In the genomic region with DNA sequence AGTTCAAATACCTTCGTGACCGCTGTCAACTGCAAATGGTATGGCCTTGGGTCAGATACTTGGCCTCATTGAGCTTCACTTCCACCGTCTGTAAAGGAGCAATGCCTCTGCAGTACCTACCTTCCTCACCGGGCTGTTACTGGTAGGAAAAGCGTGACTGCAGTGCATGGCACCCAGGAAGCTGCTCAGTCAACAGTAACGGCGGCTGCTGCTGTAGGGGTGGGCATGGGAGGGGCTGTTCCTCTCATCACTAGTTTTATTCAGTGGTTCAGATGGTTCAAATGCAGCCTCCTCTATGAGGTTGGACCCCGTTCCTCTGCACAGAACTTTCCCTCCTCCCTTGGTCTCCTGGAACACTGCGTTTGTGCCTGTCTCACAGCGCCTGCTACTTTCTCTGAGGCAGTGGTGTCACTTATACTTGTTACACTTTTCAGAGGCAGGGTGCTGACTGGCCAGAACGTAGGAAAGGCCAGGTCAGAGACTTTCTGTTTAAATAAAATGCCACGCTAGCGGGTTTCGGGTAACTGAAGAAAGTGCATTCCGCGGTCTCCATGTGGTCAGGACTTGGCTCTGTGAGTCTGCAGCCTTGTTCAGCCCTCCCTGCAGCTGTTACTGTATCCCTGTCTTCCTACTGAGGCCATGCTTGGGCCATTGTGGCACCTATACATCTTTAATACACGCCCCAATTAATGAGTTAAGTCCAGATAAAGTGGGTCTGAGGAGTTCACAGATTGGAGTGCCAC, we compare ENCODE assay signal across 23 cellular contexts.
DNase-seq lines count a peak whose midpoint lies in the region; ATAC-seq and TF ChIP-seq lines count a peak whose summit lies in the region.
"Had no signal": no experiment of that assay in that cellular context is flagged by ENCODE, and none has a peak within 500 bp of the region (broad histone marks: within the 10 kb centered on the region; RNA-seq: fewer than 3 reads in every experiment).

No MANE protein-coding gene starts in this region.

- H3K27me3 Mint-ChIP-seq in brain: no peaks in the 10 kb centered on the region
- H3K27me3 Mint-ChIP-seq: activated naive CD8-positive, alpha-beta T cell treated with anti-CD3 and anti-CD28 coated beads for 36 hours had no signal

- no peak overlapping the region for H3K4me3 Mint-ChIP-seq in brain
- H3K4me3 Mint-ChIP-seq: activated naive CD8-positive, alpha-beta T cell treated with anti-CD3 and anti-CD28 coated beads for 36 hours; stimulated activated effector memory CD8-positive, alpha-beta T cell treated with anti-CD3 and anti-CD28 coated beads, Interleukin-12 subunit alpha, Interleukin-12 subunit beta, amount 100 ng/mL, for 72 hours; WTC11 had no signal

- peak; percentile 36 for DNase-seq in NCI-H82 (lab: John Stamatoyannopoulos, UW)
- no peak for DNase-seq in NCI-H82 treated with DMSO at 0.1 percent for 48 hours (lab: John Stamatoyannopoulos, UW; ENCODE audit: unreplicated experiment)
- peak; percentile 62 for DNase-seq in mesenteric fat pad (ENCODE audit: low spot score)
- DNase-seq in NCI-H2171 treated with DMSO at 0.1 percent for 48 hours (lab: John Stamatoyannopoulos, UW): no peak
- DNase-seq: activated CD4-positive, alpha-beta T cell treated with anti-CD3 and anti-CD28 coated beads, Interleukin-2, amount 50 U/mL, for 4 hours; activated CD8-positive, alpha-beta memory T cell treated with anti-CD3 and anti-CD28 coated beads, Interleukin-2, amount 50 U/mL, for 4 hours; activated naive CD8-positive, alpha-beta T cell treated with anti-CD3 and anti-CD28 coated beads for 36 hours; AML-193; COR-L47; DMS79; GM23248; left ventricle myocardium superior; NCI-H1105; NCI-H2029 treated with DMSO at 0.1 percent for 48 hours; stimulated activated CD4-positive, alpha-beta T cell treated with anti-CD3 and anti-CD28 coated beads, Interleukin-1b, Interleukin-23, amount 100 ng/mL, for 48 hours; T-helper 9 cell had no signal

- H3K9me3 Mint-ChIP-seq in brain: no peaks in the 10 kb centered on the region
- H3K9me3 Mint-ChIP-seq: activated naive CD8-positive, alpha-beta T cell treated with anti-CD3 and anti-CD28 coated beads for 36 hours; activated T-helper 2 cell treated with anti-CD3 and anti-CD28 coated beads, Interferon-gamma antibody, Interleukin-2, Interleukin-4, amounts not matched to agents 10 μg/mL and 5 μg/mL and 100 μg/mL, durations not matched to agents 14 hours and 24 hours and 36 hours; stimulated activated effector memory CD8-positive, alpha-beta T cell treated with anti-CD3 and anti-CD28 coated beads, Interleukin-12 subunit alpha, Interleukin-12 subunit beta, amount 100 ng/mL, for 72 hours; WTC11 had no signal

- H3K36me3 Mint-ChIP-seq in brain: no peaks in the 10 kb centered on the region
- H3K36me3 Mint-ChIP-seq: activated naive CD8-positive, alpha-beta T cell treated with anti-CD3 and anti-CD28 coated beads for 36 hours; stimulated activated effector memory CD8-positive, alpha-beta T cell treated with anti-CD3 and anti-CD28 coated beads, Interleukin-12 subunit alpha, Interleukin-12 subunit beta, amount 100 ng/mL, for 72 hours; WTC11 had no signal

- peak overlapping the region in 3 of 5 experiments; percentile 13 to 85 (median 84) for H3K27ac Mint-ChIP-seq in brain
- H3K27ac Mint-ChIP-seq: activated naive CD8-positive, alpha-beta T cell treated with anti-CD3 and anti-CD28 coated beads for 36 hours; activated T-helper 2 cell treated with anti-CD3 and anti-CD28 coated beads, Interferon-gamma antibody, Interleukin-2, Interleukin-4, amounts not matched to agents 10 μg/mL and 5 μg/mL and 100 μg/mL, durations not matched to agents 14 hours and 24 hours and 36 hours; stimulated activated effector memory CD8-positive, alpha-beta T cell treated with anti-CD3 and anti-CD28 coated beads, Interleukin-12 subunit alpha, Interleukin-12 subunit beta, amount 100 ng/mL, for 72 hours; WTC11 had no signal

- ATAC-seq in GM18498 (IDR thresholded peaks at IDR 0.05; ENCODE audit: unreplicated experiment): no peak
- no peak for ATAC-seq in HG03280 (IDR thresholded peaks at IDR 0.05; ENCODE audit: unreplicated experiment)
- no peak for ATAC-seq in HG02938 (IDR thresholded peaks at IDR 0.05; ENCODE audit: unreplicated experiment)
- ATAC-seq: left ventricle myocardium superior; stimulated activated effector memory CD8-positive, alpha-beta T cell treated with anti-CD3 and anti-CD28 coated beads, Interleukin-12 subunit alpha, Interleukin-12 subunit beta, amount 100 ng/mL, for 72 hours; WTC11 had no signal

- peaks cover 71% of the 10 kb centered on the region for H3K4me1 Mint-ChIP-seq in brain

- no peak for TF ChIP-seq CTCF in brain (conservative IDR thresholded peaks at IDR 0.05)

Comparison
In these comparisons a context has a peak if more than half of its experiments do, and no peak if none do; other contexts are left out.
1. DNase-seq: peak in NCI-H82 (single experiment) and mesenteric fat pad (single experiment); none in NCI-H82 treated with DMSO at 0.1 percent for 48 hours (single experiment) and NCI-H2171 treated with DMSO at 0.1 percent for 48 hours (single experiment).